Comparison of ENCODE assay signal across 10 cellular contexts in genomic region chr2:120765911-120766757, GRCh38. TPM values are rescaled to one million over a fixed set of nuclear protein-coding genes. Genes with fewer than 3 reads are reported as not detected.
DNase-seq lines count a peak whose midpoint lies in the region; ATAC-seq and TF ChIP-seq lines count a peak whose summit lies in the region.
"Had no signal": no experiment of that assay in that cellular context is flagged by ENCODE, and none has a peak within 500 bp of the region (broad histone marks: within the 10 kb centered on the region; RNA-seq: fewer than 3 reads in every experiment).

No MANE protein-coding gene starts in this region.

- H3K4me1 Mint-ChIP-seq in activated naive CD8-positive, alpha-beta T cell treated with anti-CD3 and anti-CD28 coated beads for 36 hours, result no peaks in the 10 kb centered on the region
- H3K4me1 Mint-ChIP-seq: naive B cell had no signal

- H3K4me3 ChIP-seq in AG04449 (ENCODE audit: low read depth, low read length), result no peak overlapping the region
- no peak overlapping the region; a peak in 1 of 4 replicates for H3K4me3 ChIP-seq in SK-N-SH (ENCODE audit: low read depth in 2 of 2, low read length in 1 of 2)
- peak overlapping the region; percentile 16 for H3K4me3 ChIP-seq in osteoblast (ENCODE audit: insufficient read depth, low read length)

- H3K27me3 ChIP-seq in SK-N-SH (ENCODE audit: insufficient read depth) (no peaks in the 10 kb centered on the region), osteoblast (ENCODE audit: insufficient read depth, low read length) (no peaks in the 10 kb centered on the region)

- no peaks in the 10 kb centered on the region for H3K9me2 ChIP-seq in SK-N-SH

- H3K4me1 ChIP-seq in SK-N-SH (ENCODE audit: control insufficient read depth in 1 of 2, insufficient read depth in 2 of 2, low read depth in 1 of 2, low read length in 1 of 2) (peaks cover 34 to 65% of the 10 kb centered on the region in 2 experiments), osteoblast (ENCODE audit: insufficient read depth, low read length) (peaks cover 44% of the 10 kb centered on the region)

- H4K20me1 ChIP-seq in SK-N-SH (ENCODE audit: insufficient read depth), result peaks cover 9% of the 10 kb centered on the region; the same call in 1 of the 2 replicates
- peaks cover 32% of the 10 kb centered on the region for H4K20me1 ChIP-seq in osteoblast (ENCODE audit: insufficient read depth, low read length)

- H3K27ac ChIP-seq in SK-N-SH (ENCODE audit: low read depth in 2 of 2, low read length in 1 of 2) (peak overlapping the region; percentile 82 to 87), osteoblast (ENCODE audit: low read depth, low read length) (peak overlapping the region; percentile 96)

- no peak overlapping the region for H3K27ac Mint-ChIP-seq in activated naive CD8-positive, alpha-beta T cell treated with anti-CD3 and anti-CD28 coated beads for 36 hours
- H3K27ac Mint-ChIP-seq: naive B cell had no signal

- ATAC-seq in HG03196 (IDR thresholded peaks at IDR 0.05; ENCODE audit: unreplicated experiment), result no peak

- H3K9me3 Mint-ChIP-seq in activated naive CD8-positive, alpha-beta T cell treated with anti-CD3 and anti-CD28 coated beads for 36 hours, result no peaks in the 10 kb centered on the region

- POLR2A ChIA-PET in AG04449 (lab: Yijun Ruan, JAX), result interaction anchor here (1.0 kb wide), 1 partner anchor 14 kb away, joined by 3 read pairs; no protein-coding TSS in a partner anchor
- POLR2A ChIA-PET in SK-N-SH (lab: Yijun Ruan, JAX), result no interaction called here

- no peaks in the 10 kb centered on the region for H3K36me3 Mint-ChIP-seq in activated naive CD8-positive, alpha-beta T cell treated with anti-CD3 and anti-CD28 coated beads for 36 hours
- H3K36me3 Mint-ChIP-seq: naive B cell had no signal

- TF ChIP-seq RAD21 in SK-N-SH (IDR thresholded peaks at IDR 0.05; ENCODE audit: low read length), result no peak

- DNase-seq in AG04449 (ENCODE audit: low read depth, low spot score), result peak; percentile 19
- peak; percentile 52 for DNase-seq in SK-N-SH
- peak; percentile 71 for DNase-seq in foreskin melanocyte
- peak; percentile 96 for DNase-seq in osteoblast (ENCODE audit: insufficient read length, low spot score, missing footprints)
- no peak for DNase-seq in activated CD4-positive, alpha-beta T cell treated with anti-CD3 and anti-CD28 coated beads for 4 hours
- DNase-seq in NCI-H187 treated with DMSO at 0.1 percent for 48 hours (lab: John Stamatoyannopoulos, UW), result no peak
- DNase-seq in activated naive CD8-positive, alpha-beta T cell treated with anti-CD3 and anti-CD28 coated beads for 36 hours, result no peak
- DNase-seq: naive B cell, NCI-H2227 treated with DMSO at 0.1 percent for 48 hours had no signal

- H3K9ac ChIP-seq in SK-N-SH, result peak overlapping the region; percentile 33; the same call in 1 of the 2 replicates

- no peak for TF ChIP-seq EP300 in SK-N-SH (IDR thresholded peaks at IDR 0.05; ENCODE audit: borderline replicate concordance in 1 of 2, low read depth in 1 of 2, low read length in 1 of 2)

- peaks cover 83% of the 10 kb centered on the region for H3K79me2 ChIP-seq in SK-N-SH (ENCODE audit: insufficient read depth)
- H3K79me2 ChIP-seq in osteoblast (ENCODE audit: insufficient read depth, low read length), result peaks cover 100% of the 10 kb centered on the region

- TF ChIP-seq CTCF in AG04449 (IDR thresholded peaks at IDR 0.05; ENCODE audit: insufficient read depth, low read length, missing control alignments), result no peak
- TF ChIP-seq CTCF in SK-N-SH (IDR thresholded peaks at IDR 0.05), result no peak
- TF ChIP-seq CTCF in osteoblast (IDR thresholded peaks at IDR 0.05; ENCODE audit: extremely low read depth, low read depth, low read length), result no peak

- no peak overlapping the region for H3K4me3 Mint-ChIP-seq in activated naive CD8-positive, alpha-beta T cell treated with anti-CD3 and anti-CD28 coated beads for 36 hours
- H3K4me3 Mint-ChIP-seq: naive B cell had no signal

- 55% methylated on average over 17 of the region's 22 CpGs for WGBS in SK-N-SH (ENCODE audit: low lambda C conversion rate)

- CTCF ChIA-PET in AG04449 (lab: Yijun Ruan, JAX), result interaction anchor here (0.7 to 1.8 kb wide), 4 partner anchors 12 to 70 kb away, joined by 3 to 4 read pairs (median 4); partner anchors contain the start of gene GLI2
- CTCF ChIA-PET in SK-N-SH (lab: Yijun Ruan, JAX), result interaction anchor here (1.0 to 2.1 kb wide), 4 partner anchors 8 to 306 kb away, joined by 3 to 6 read pairs (median 4); no protein-coding TSS in a partner anchor

- no peaks in the 10 kb centered on the region for H3K27me3 Mint-ChIP-seq in activated naive CD8-positive, alpha-beta T cell treated with anti-CD3 and anti-CD28 coated beads for 36 hours

- H3F3A ChIP-seq in SK-N-SH (replicated peaks; ENCODE audit: insufficient read depth), result peaks cover 16% of the 10 kb centered on the region

- H2AFZ ChIP-seq in SK-N-SH (ENCODE audit: low read depth) (no peak overlapping the region), osteoblast (ENCODE audit: low read length) (peak overlapping the region; percentile 43)

- peak overlapping the region; percentile 64 for H3K4me2 ChIP-seq in SK-N-SH
- H3K4me2 ChIP-seq in osteoblast (ENCODE audit: insufficient read depth, low read length), result peak overlapping the region; percentile 48

- H3K9me3 ChIP-seq in SK-N-SH (no peaks in the 10 kb centered on the region), osteoblast (ENCODE audit: low read depth, low read length) (no peaks in the 10 kb centered on the region)

- H3K36me3 ChIP-seq in SK-N-SH (replicated peaks in 1 of 2; ENCODE audit: control insufficient read depth in 1 of 2, insufficient read depth in 2 of 2, low read length in 1 of 2) (no peaks in the 10 kb centered on the region), osteoblast (ENCODE audit: insufficient read depth, low read length) (no peaks in the 10 kb centered on the region)

TF ChIP-seq in SK-N-SH, 30 proteins besides CTCF, POLR2A, EP300 and RAD21 (continues in another document):
- TF ChIP-seq REST (IDR thresholded peaks at IDR 0.05; ENCODE audit: low read depth, low read length) (no peak), NFIC (IDR thresholded peaks at IDR 0.05; ENCODE audit: borderline replicate concordance) (no peak), RFX5 (IDR thresholded peaks at IDR 0.05; ENCODE audit: low read length) (no peak), GABPA (IDR thresholded peaks at IDR 0.05; ENCODE audit: low read depth) (peak; percentile 46; the same call in 1 of the 2 replicates), MEF2A (IDR thresholded peaks at IDR 0.05; ENCODE audit: borderline replicate concordance, low read depth) (no peak), NRF1 (IDR thresholded peaks at IDR 0.05; ENCODE audit: low read depth, low read length) (no peak), USF1 (IDR thresholded peaks at IDR 0.05; ENCODE audit: borderline replicate concordance, low read depth) (no peak), TAF1 (IDR thresholded peaks at IDR 0.05; ENCODE audit: borderline replicate concordance, low read depth, low read length) (no peak), TCF12 (IDR thresholded peaks at IDR 0.05) (peak; percentile 76), YY1 (IDR thresholded peaks at IDR 0.05; ENCODE audit: low read depth) (no peak), EZH2phosphoT487 (IDR thresholded peaks at IDR 0.05; ENCODE audit: borderline replicate concordance, low read depth) (no peak), FOXM1 (IDR thresholded peaks at IDR 0.05; ENCODE audit: low read depth) (no peak), RXRA (IDR thresholded peaks at IDR 0.05; ENCODE audit: borderline replicate concordance, low read depth) (peak; percentile 36; the same call in 1 of the 2 replicates), GATA2 (CRISPR knock-in tag; IDR thresholded peaks at IDR 0.05) (no peak), SMC3 (IDR thresholded peaks at IDR 0.05; ENCODE audit: low read depth, low read length) (no peak), FOXJ3 (CRISPR knock-in tag; IDR thresholded peaks at IDR 0.05) (no peak)

RNA-seq across cellular contexts. Expression of gene GLI2, which starts 30.5 kb away (rescaled TPM):
- 2.0 and 3.4 TPM in 2 replicates for polyA plus RNA-seq in SK-N-SH (2012; rRNA removed)
- 1.4 and 2.5 TPM in 2 replicates for polyA plus RNA-seq in SK-N-SH (2012; cell fraction: cytosol; rRNA removed)
- 11.3 and 12.5 TPM in 2 replicates for polyA plus RNA-seq in SK-N-SH (2012; cell fraction: nucleus; rRNA removed)
- 3.8 and 10.1 TPM in 2 replicates for total RNA-seq in osteoblast
- total RNA-seq in activated naive CD8-positive, alpha-beta T cell treated with anti-CD3 and anti-CD28 coated beads for 36 hours, result not detected

Comparison
In these comparisons a context has a peak if more than half of its experiments do, and no peak if none do; other contexts are left out.
1. DNase-seq: peak in AG04449 (single experiment), SK-N-SH (single experiment), foreskin melanocyte (single experiment) and osteoblast (single experiment); none in activated CD4-positive, alpha-beta T cell treated with anti-CD3 and anti-CD28 coated beads for 4 hours (0 of 2), NCI-H187 treated with DMSO at 0.1 percent for 48 hours (single experiment) and activated naive CD8-positive, alpha-beta T cell treated with anti-CD3 and anti-CD28 coated beads for 36 hours (single experiment).